Comparison of ENCODE assay signal across 18 cellular contexts in the genomic region with DNA sequence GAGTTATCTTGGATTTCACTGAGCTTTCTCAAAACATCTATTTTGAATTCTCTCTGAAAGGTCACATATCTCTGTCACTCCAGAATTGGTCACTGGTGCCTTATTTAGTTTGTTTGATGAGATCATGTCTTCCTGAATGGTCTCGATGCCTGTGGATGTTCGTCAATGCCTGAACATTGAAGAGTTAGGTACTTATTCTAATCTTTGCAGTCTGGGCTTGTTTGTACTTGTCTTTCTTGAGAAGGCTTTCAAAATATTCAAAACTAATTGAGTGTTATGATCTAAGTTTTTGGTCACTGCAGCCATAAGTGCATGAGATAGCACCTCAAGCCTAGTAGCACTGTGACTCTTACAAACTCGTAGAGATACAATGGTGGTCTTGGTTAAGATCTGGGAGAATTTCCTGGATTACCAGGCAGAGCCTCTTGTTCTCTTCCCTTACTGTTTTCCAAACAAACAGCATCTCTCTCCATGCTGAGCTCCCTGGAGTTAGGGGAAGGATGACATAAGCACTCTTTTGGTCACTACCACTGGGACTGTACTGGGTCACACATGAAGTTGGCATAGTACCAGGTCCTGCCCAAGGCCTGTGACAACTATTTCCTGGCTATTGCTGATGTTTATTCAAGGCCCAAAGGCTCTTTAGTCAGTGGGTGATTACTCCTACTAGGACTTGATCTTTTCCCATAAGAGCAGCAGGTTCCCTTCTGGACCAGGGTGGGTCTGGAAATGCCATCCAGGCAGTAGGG. TPM values are rescaled to one million over a fixed set of nuclear protein-coding genes. Genes with fewer than 3 reads are reported as not detected.
A peak's percentile ranks its signal among the peaks of the same experiment; 100 is the strongest.
DNase-seq lines count a peak whose midpoint lies in the region; ATAC-seq and TF ChIP-seq lines count a peak whose summit lies in the region.
"Had no signal": no experiment of that assay in that cellular context is flagged by ENCODE, and none has a peak within 500 bp of the region (broad histone marks: within the 10 kb centered on the region; RNA-seq: fewer than 3 reads in every experiment).

No MANE protein-coding gene starts in this region.

- peaks cover 8% of the 10 kb centered on the region for H3K4me1 Mint-ChIP-seq in Calu3 (ENCODE audit: low read depth, unreplicated experiment)
- peaks cover 31% of the 10 kb centered on the region for H3K4me1 Mint-ChIP-seq in chondrocyte (ENCODE audit: low read depth)
- H3K4me1 Mint-ChIP-seq: nephron progenitor cell had no signal

- H3K27ac Mint-ChIP-seq in Calu3 (ENCODE audit: unreplicated experiment) (no peak overlapping the region), chondrocyte (ENCODE audit: unreplicated experiment) (peak overlapping the region; percentile 69)
- H3K27ac Mint-ChIP-seq: CD8-positive, alpha-beta T cell; IgD-negative memory B cell; nephron progenitor cell; stimulated activated naive CD8-positive, alpha-beta T cell treated with anti-CD3 and anti-CD28 coated beads, Interleukin-15, Interleukin-2, amounts not matched to agents 100 ng/mL and 50 ng/mL, for 24 hours had no signal

- H3K4me1 ChIP-seq in mucosa of descending colon (ENCODE audit: low read depth): no peaks in the 10 kb centered on the region
- H3K4me1 ChIP-seq in tibial nerve: no peaks in the 10 kb centered on the region

- WGBS in tibial nerve, 2 donors: 68 to 75% methylated on average over 3 of the region's 3 CpGs

- no TSS peak for BruUV-seq in Calu3 (replicated peaks; lab: Mats Ljungman, UMichigan)

- H3K9me3 ChIP-seq in mucosa of descending colon (peaks cover 23% of the 10 kb centered on the region), tibial nerve (peaks cover 0 to 36% (median 6%) of the 10 kb centered on the region in 4 donors)

- H3K4me3 Mint-ChIP-seq in Calu3 (ENCODE audit: low read depth, unreplicated experiment) (no peak overlapping the region), chondrocyte (ENCODE audit: unreplicated experiment) (no peak overlapping the region)
- H3K4me3 Mint-ChIP-seq: CD8-positive, alpha-beta T cell; nephron progenitor cell; stimulated activated naive CD8-positive, alpha-beta T cell treated with anti-CD3 and anti-CD28 coated beads, Interleukin-15, Interleukin-2, amounts not matched to agents 100 ng/mL and 50 ng/mL, for 24 hours had no signal

- H3K36me3 ChIP-seq in mucosa of descending colon (ENCODE audit: low read depth) (no peaks in the 10 kb centered on the region), tibial nerve (peaks cover 0 to 33% (median 0%) of the 10 kb centered on the region in 3 donors)

- H3K4me3 ChIP-seq in mucosa of descending colon (no peak overlapping the region), tibial nerve (no peak overlapping the region)

- ATAC-seq in mucosa of descending colon (peak; percentile 12), GM18870 (IDR thresholded peaks at IDR 0.05; ENCODE audit: unreplicated experiment) (no peak)
- ATAC-seq: CD8-positive, alpha-beta T cell had no signal

- H3K27ac ChIP-seq in tibial nerve (no peak overlapping the region), RWPE1 (no peak overlapping the region)

- H3K36me3 Mint-ChIP-seq in Calu3 (ENCODE audit: insufficient read depth, unreplicated experiment): peaks cover 5% of the 10 kb centered on the region
- H3K36me3 Mint-ChIP-seq in chondrocyte (ENCODE audit: low read depth): peaks cover 52% of the 10 kb centered on the region

- TF ChIP-seq POLR2A in tibial nerve (IDR thresholded peaks at IDR 0.05): no peak

- intact Hi-C loops in Calu3 (cut with micrococcal nuclease; ENCODE audit: unreplicated experiment): no loop called here
- intact Hi-C loops in mucosa of descending colon (cut with DNase I, micrococcal nuclease): no loop called here

- H3K27me3 Mint-ChIP-seq in Calu3 (ENCODE audit: unreplicated experiment) (no peaks in the 10 kb centered on the region), chondrocyte (ENCODE audit: low read depth) (no peaks in the 10 kb centered on the region)
- H3K27me3 Mint-ChIP-seq: stimulated activated naive CD8-positive, alpha-beta T cell treated with anti-CD3 and anti-CD28 coated beads, Interleukin-15, Interleukin-2, amounts not matched to agents 100 ng/mL and 50 ng/mL, for 24 hours had no signal

- POLR2A ChIA-PET in RWPE1 (lab: Yijun Ruan, JAX; ENCODE audit: low non-redundant PET): no interaction called here

- no peaks in the 10 kb centered on the region for H3K27me3 ChIP-seq in tibial nerve

- CTCF ChIA-PET in Calu3 (lab: Charles Lee) (no interaction called here), RWPE1 (lab: Yijun Ruan, JAX) (interaction anchor here (0.6 to 1.1 kb wide), 2 partner anchors 20 to 90 kb away, joined by 3 to 4 read pairs; no protein-coding TSS in a partner anchor)

- no peak for TF ChIP-seq EP300 in tibial nerve (IDR thresholded peaks at IDR 0.05)

- DNase-seq in Calu3 (peak; percentile 5), M059J (ENCODE audit: low read depth) (peak; percentile 6), chondrocyte (ENCODE audit: low spot score) (no peak), mucosa of descending colon (no peak), tibial nerve (ENCODE audit: low spot score in 2 of 2) (no peak), AML-193 (lab: John Stamatoyannopoulos, UW) (no peak), RWPE1 (ENCODE audit: low spot score) (no peak)
- DNase-seq: activated CD4-positive, alpha-beta T cell treated with anti-CD3 and anti-CD28 coated beads for 1 hour; activated CD8-positive, alpha-beta memory T cell treated with anti-CD3 and anti-CD28 coated beads, Interleukin-2, amount 50 U/mL, for 4 hours; activated effector memory CD4-positive, alpha-beta T cell treated with anti-CD3 and anti-CD28 coated beads, Interleukin-2, amount 50 U/mL, for 16 hours; CD8-positive, alpha-beta T cell; NCI-H2081 treated with DMSO at 0.1 percent for 48 hours; NCI-H510A treated with DMSO at 0.1 percent for 48 hours; nephron progenitor cell; stimulated activated CD4-positive, alpha-beta T cell treated with anti-CD3 and anti-CD28 coated beads, Interleukin-15, amount 100 ng/mL, for 24 hours had no signal

- H3K9me3 Mint-ChIP-seq in Calu3 (ENCODE audit: low read depth, unreplicated experiment): peaks cover 8% of the 10 kb centered on the region
- H3K9me3 Mint-ChIP-seq in chondrocyte (ENCODE audit: low read depth): peaks cover 35% of the 10 kb centered on the region

- TF ChIP-seq CTCF in Calu3 (IDR thresholded peaks at IDR 0.05; ENCODE audit: unreplicated experiment) (no peak), chondrocyte (IDR thresholded peaks at IDR 0.05) (no peak), mucosa of descending colon (IDR thresholded peaks at IDR 0.05) (no peak), tibial nerve (IDR thresholded peaks at IDR 0.05) (no peak), RWPE1 (conservative IDR thresholded peaks at IDR 0.05; ENCODE audit: low read depth) (no peak)

RNA-seq across cellular contexts. Expression of a gene that starts 25.6 kb away (rescaled TPM):
- total RNA-seq in Calu3 (2022) (3.9 and 5.0 TPM in 2 replicates), chondrocyte (6.7 to 9.8 TPM (median 8.3 TPM) in 3 replicates), mucosa of descending colon (1 to 10 TPM; 2.0 to 2.7 (median 2.4) TPM), tibial nerve (1 to 10 TPM; 1.7 to 8.8 (median 4.8) TPM)
- 0.05 and 0.62 TPM in 2 replicates for total RNA-seq in M059J (2014; rRNA removed; shearing (Covaris generic))

Comparison
In these comparisons a context has a peak if more than half of its experiments do, and no peak if none do; other contexts are left out.
1. DNase-seq: peak in Calu3 (single experiment) and M059J (single experiment); none in chondrocyte (single experiment), mucosa of descending colon (0 of 3), tibial nerve (0 of 2), AML-193 (0 of 2) and RWPE1 (single experiment).